Comparison of ENCODE assay signal across 8 cellular contexts in genomic region chr5:76082790-76083554, GRCh38. TPM values are rescaled to one million over a fixed set of nuclear protein-coding genes. Genes with fewer than 3 reads are reported as not detected.
DNase-seq lines count a peak whose midpoint lies in the region; ATAC-seq and TF ChIP-seq lines count a peak whose summit lies in the region.

TSS of gene SV2C (plus strand) at chr5:76083383. CDS start at chr5:76131751, 48,368 bp downstream.

- H3K9me3 ChIP-seq in thyroid gland = no peaks in the 10 kb centered on the region

- H3K4me3 Mint-ChIP-seq in memory B cell = peak within 1 kb of the TSS; percentile 79

- H3K27me3 ChIP-seq in thyroid gland = peaks cover 14% of the 10 kb centered on the region

- TF ChIP-seq CTCF in GM12864 (IDR thresholded peaks at IDR 0.05; ENCODE audit: low read depth, low read length, missing control alignments) (no peak), thyroid gland (IDR thresholded peaks at IDR 0.05) (no peak)

- DNase-seq in GM12864 (ENCODE audit: low read depth) = no peak
- DNase-seq in NCI-H2171 treated with DMSO at 0.1 percent for 48 hours (lab: John Stamatoyannopoulos, UW) = peak; percentile 43
- DNase-seq in astrocyte of the hippocampus (ENCODE audit: low read depth, low spot score) = peak; percentile 63
- no peak for DNase-seq in memory B cell (ENCODE audit: low spot score in 2 of 2)
- DNase-seq in thyroid gland = peak; percentile 45 to 50
- DNase-seq in middle frontal gyrus (ENCODE audit: extremely low spot score, low spot score) = no peak

- H3K4me1 ChIP-seq in thyroid gland = peaks cover 13 to 32% of the 10 kb centered on the region in 2 donors

- TF ChIP-seq POLR2A in thyroid gland (IDR thresholded peaks at IDR 0.05) (no peak), GM18505 (IDR thresholded peaks at IDR 0.05; ENCODE audit: borderline replicate concordance, extremely low read depth, insufficient read depth, insufficient read length) (no peak)

- no peak within 1 kb of the TSS for H3K27ac ChIP-seq in thyroid gland

- H3K27me3 Mint-ChIP-seq in memory B cell = peaks cover 18% of the 10 kb centered on the region

- WGBS in thyroid gland, 2 donors = 0 to 2% methylated on average over 35 to 36 of the region's 63 CpGs

- H3K4me1 Mint-ChIP-seq in memory B cell = peaks cover 13% of the 10 kb centered on the region

- intact Hi-C loops in thyroid gland (cut with DNase I) = no loop called here

- H3K36me3 Mint-ChIP-seq in memory B cell = no peaks in the 10 kb centered on the region

- no peak within 1 kb of the TSS for H3K27ac Mint-ChIP-seq in memory B cell

- H3K36me3 ChIP-seq in thyroid gland = no peaks in the 10 kb centered on the region

- H3K4me3 ChIP-seq in GM12864 (ENCODE audit: low read depth, low read length) = peak within 1 kb of the TSS; percentile 23
- H3K4me3 ChIP-seq in thyroid gland (replicated peaks in 1 of 3) = peak within 1 kb of the TSS in 1 of 3 donors; percentile 11

- H3K9me3 Mint-ChIP-seq in memory B cell = no peaks in the 10 kb centered on the region

- ATAC-seq in memory B cell (ENCODE audit: low read depth) = peak; percentile 34
- no peak for ATAC-seq in HG03039 (IDR thresholded peaks at IDR 0.05; ENCODE audit: unreplicated experiment)
- no peak for ATAC-seq in GM18505 (IDR thresholded peaks at IDR 0.05; ENCODE audit: unreplicated experiment)

RNA-seq across cellular contexts. Expression of gene SV2C, which starts in this region (rescaled TPM):
- under 1 TPM in 2 of 4 donors, not detected in 2; 0.05 to 0.11 TPM for total RNA-seq in thyroid gland

Comparison
In these comparisons a context has a peak if more than half of its experiments do, and no peak if none do; other contexts are left out.
1. Peak in DNase-seq in thyroid gland; RNA of the gene not detected or under 1 TPM.
2. DNase-seq: peak in NCI-H2171 treated with DMSO at 0.1 percent for 48 hours (single experiment) and astrocyte of the hippocampus (single experiment); none in GM12864 (single experiment), memory B cell (0 of 2) and middle frontal gyrus (single experiment).